In genomic region chr2:24169031-24169430, GRCh38 we compare ENCODE assay signal across 24 cellular contexts. TPM values are rescaled to one million over a fixed set of nuclear protein-coding genes. Genes with fewer than 3 reads are reported as not detected.
"Had no signal": no experiment of that assay in that cellular context is flagged by ENCODE, and none has a peak within 500 bp of the region (broad histone marks: within the 10 kb centered on the region; RNA-seq: fewer than 3 reads in every experiment).

No MANE protein-coding gene starts in this region.

- H3K4me2 ChIP-seq: KMS-11 had no signal

- H3K36me3 ChIP-seq: SJSA1 had no signal

- H3K27ac ChIP-seq: KMS-11, SJSA1, SK-N-MC had no signal

- H3K4me1 ChIP-seq: SJSA1 had no signal

- DNase-seq: IMR-90, Kasumi-1, MV-4-11, NCI-H1048, NCI-H1105, NCI-H1417, NCI-H1436 treated with DMSO at 0.1 percent for 48 hours, NCI-H1694, NCI-H187 treated with DMSO at 0.1 percent for 48 hours, NCI-H2029 treated with DMSO at 0.1 percent for 48 hours, NCI-H2171 treated with DMSO at 0.1 percent for 48 hours, NCI-H345, NCI-H446 treated with DMSO at 0.1 percent for 48 hours, NCI-H510A treated with DMSO at 0.1 percent for 48 hours, NCI-H526, Right ventricle myocardium superior, RPMI8226, SIG-M5 had no signal

- H3K27me3 ChIP-seq: SJSA1 had no signal

- H3K9ac ChIP-seq: KMS-11 had no signal

- FAIRE-seq: RCC 7860 had no signal

- H3K4me3 ChIP-seq: SJSA1, SK-N-MC had no signal

RNA-seq across cellular contexts. Expression of gene FAM228A, which starts 5.8 kb away (rescaled TPM):
- total RNA-seq: HT-29, IMR-90, M059J, SJSA1 had no signal
- polyA plus RNA-seq: IMR-90 had no signal

RNA-seq across cellular contexts. Expression of gene PFN4, which starts 45.9 kb away (rescaled TPM):
- total RNA-seq: HT-29 had no signal
